6 cellular contexts compared by ENCODE assay signal in the genomic region with DNA sequence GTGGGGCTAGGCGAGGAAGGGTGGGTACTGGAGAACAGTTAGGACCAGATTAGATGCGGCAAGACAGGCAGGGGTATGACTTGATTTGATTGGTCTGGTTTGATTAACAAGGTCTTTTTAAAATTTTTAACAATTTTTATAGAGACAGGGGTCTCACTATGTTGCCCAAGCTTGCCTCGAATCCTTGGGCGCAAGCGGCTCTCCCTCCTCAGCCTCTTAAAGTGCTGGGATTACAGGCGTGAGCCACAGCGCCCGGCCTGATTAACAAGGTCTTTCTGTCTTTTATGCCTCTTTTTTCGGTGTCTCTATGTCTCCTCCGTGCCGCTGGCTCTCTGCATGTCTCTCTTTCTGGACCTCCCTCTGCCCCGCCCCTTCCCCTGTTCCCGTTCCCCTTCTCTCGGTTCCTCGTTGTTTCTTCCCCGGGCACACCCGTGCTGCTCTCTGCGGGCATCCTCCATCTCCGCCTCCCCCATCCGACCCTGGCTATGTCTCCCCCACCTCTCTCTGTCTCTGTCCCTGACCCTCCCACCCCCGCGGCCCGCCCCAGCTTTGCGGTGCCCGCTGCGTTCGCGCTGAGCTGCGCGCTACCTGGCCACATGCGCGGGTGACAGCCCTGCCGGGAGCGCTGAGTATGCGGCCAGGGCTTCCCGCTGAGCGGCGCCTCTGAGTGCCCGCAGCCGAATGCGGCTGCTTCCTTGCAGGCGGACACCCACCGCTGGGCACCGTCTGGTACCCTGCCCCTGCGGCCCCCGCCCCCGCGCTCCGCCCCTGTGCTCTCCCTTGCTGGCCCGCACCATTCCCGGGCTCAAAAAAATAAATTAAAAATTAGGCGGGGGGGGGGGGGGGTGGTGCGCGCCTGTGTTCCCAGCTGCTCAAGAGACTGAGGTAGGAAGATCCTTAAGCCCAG. TPM values are rescaled to one million over a fixed set of nuclear protein-coding genes. Genes with fewer than 3 reads are reported as not detected.
DNase-seq lines count a peak whose midpoint lies in the region; ATAC-seq and TF ChIP-seq lines count a peak whose summit lies in the region.

No MANE protein-coding gene starts in this region.

- H3K9me3 Mint-ChIP-seq in chondrocyte (ENCODE audit: low read depth) (no peaks in the 10 kb centered on the region), progenitor cell of endocrine pancreas (ENCODE audit: low read depth) (no peaks in the 10 kb centered on the region)

- TF ChIP-seq CTCF in chondrocyte (IDR thresholded peaks at IDR 0.05), result no peak
- TF ChIP-seq CTCF in progenitor cell of endocrine pancreas (IDR thresholded peaks at IDR 0.05; ENCODE audit: unreplicated experiment), result no peak

- peak overlapping the region; percentile 71 for H3K4me3 Mint-ChIP-seq in chondrocyte (ENCODE audit: unreplicated experiment)
- peak overlapping the region; percentile 64 for H3K4me3 Mint-ChIP-seq in progenitor cell of endocrine pancreas (ENCODE audit: low read depth)

- H3K4me3 ChIP-seq in GM08714 (ENCODE audit: low read length), result peak overlapping the region; percentile 48

- peaks cover 4% of the 10 kb centered on the region for H3K4me1 Mint-ChIP-seq in chondrocyte (ENCODE audit: low read depth)
- peaks cover 3% of the 10 kb centered on the region for H3K4me1 Mint-ChIP-seq in progenitor cell of endocrine pancreas (ENCODE audit: low read depth)

- DNase-seq in NCI-H69 (lab: John Stamatoyannopoulos, UW) (peak; percentile 91), chondrocyte (ENCODE audit: low spot score) (no peak), progenitor cell of endocrine pancreas (ENCODE audit: low spot score, unreplicated experiment) (no peak), globus pallidus (ENCODE audit: low spot score) (no peak)

- no peak overlapping the region for H3K27ac Mint-ChIP-seq in chondrocyte (ENCODE audit: unreplicated experiment)
- no peak overlapping the region for H3K27ac Mint-ChIP-seq in progenitor cell of endocrine pancreas

- no peak for ATAC-seq in HG03460 (IDR thresholded peaks at IDR 0.05; ENCODE audit: unreplicated experiment)

- H3K27me3 Mint-ChIP-seq in chondrocyte (ENCODE audit: low read depth) (peaks cover 29% of the 10 kb centered on the region), progenitor cell of endocrine pancreas (peaks cover 74% of the 10 kb centered on the region)

- no peaks in the 10 kb centered on the region for H3K36me3 Mint-ChIP-seq in chondrocyte (ENCODE audit: low read depth)
- H3K36me3 Mint-ChIP-seq in progenitor cell of endocrine pancreas (ENCODE audit: insufficient read depth), result no peaks in the 10 kb centered on the region

RNA-seq across cellular contexts. Expression of gene SDHAF1, which starts 8.1 kb away (rescaled TPM):
- 10.8 to 12.0 TPM (median 11.2 TPM) in 3 replicates for total RNA-seq in chondrocyte
- total RNA-seq in progenitor cell of endocrine pancreas, result 13.3 and 14.4 TPM in 2 replicates

RNA-seq across cellular contexts. Expression of gene SYNE4, which starts 21.7 kb away (rescaled TPM):
- total RNA-seq in chondrocyte (0.27 to 1.2 TPM (median 0.49 TPM) in 3 replicates), progenitor cell of endocrine pancreas (32.8 and 33.2 TPM in 2 replicates)

RNA-seq across cellular contexts. Expression of gene ALKBH6, which starts 27.1 kb away (rescaled TPM):
- total RNA-seq in chondrocyte, result 17.9 to 23.7 TPM (median 19.9 TPM) in 3 replicates
- total RNA-seq in progenitor cell of endocrine pancreas, result 32.9 and 36.8 TPM in 2 replicates

RNA-seq across cellular contexts. Expression of gene CLIP3, which starts 45.8 kb away (rescaled TPM):
- total RNA-seq in chondrocyte (51.2 to 59.0 TPM (median 53.8 TPM) in 3 replicates), progenitor cell of endocrine pancreas (16.2 and 17.9 TPM in 2 replicates)

RNA-seq across cellular contexts. Expression of gene LRFN3, which starts 50.7 kb away (rescaled TPM):
- total RNA-seq in chondrocyte (18.4 to 23.3 TPM (median 21.0 TPM) in 3 replicates), progenitor cell of endocrine pancreas (31.0 and 31.5 TPM in 2 replicates)

Comparison
In these comparisons a context has a peak if more than half of its experiments do, and no peak if none do; other contexts are left out.
1. RNA of gene SYNE4, which starts 21.7 kb away (total RNA-seq): 32.8 to 33.2 TPM in progenitor cell of endocrine pancreas; 0.27 to 1.2 TPM in chondrocyte; every median in the first group is over 10 times any median in the second.